Comparison of ENCODE assay signal across 28 cellular contexts in genomic region chr5:92496545-92496944, GRCh38.
"Had no signal": no experiment of that assay in that cellular context is flagged by ENCODE, and none has a peak within 500 bp of the region (broad histone marks: within the 10 kb centered on the region; RNA-seq: fewer than 3 reads in every experiment).

No MANE protein-coding gene starts in this region.

- H2AFZ ChIP-seq: hepatocyte had no signal

- H3K27ac ChIP-seq: colonic mucosa, coronary artery, dorsolateral prefrontal cortex, epithelial cell of prostate, esophagus muscularis mucosa, foreskin keratinocyte, gastrocnemius medialis, gastroesophageal sphincter, heart left ventricle, heart right ventricle, hepatocyte had no signal

- DNase-seq: colonic mucosa; cortex of kidney; dermis blood vessel endothelial cell; dorsolateral prefrontal cortex; effector CD4-positive, alpha-beta T cell; effector CD8-positive, alpha-beta T cell; effector memory CD4-positive, alpha-beta T cell; effector memory CD8-positive, alpha-beta T cell; endodermal cell; erythroblast; foreskin fibroblast; foreskin keratinocyte; foreskin melanocyte; gastrocnemius medialis; glutamatergic neuron; head of caudate nucleus; heart left ventricle; heart right ventricle had no signal

- FAIRE-seq: colon, endometrium, endothelial cell of umbilical vein, frontal cortex had no signal

- H3K36me3 ChIP-seq: colonic mucosa, esophagus muscularis mucosa, gastrocnemius medialis, gastroesophageal sphincter, heart left ventricle, heart right ventricle had no signal

- H3K79me2 ChIP-seq: hepatocyte had no signal

- H3K27me3 ChIP-seq: colonic mucosa, dorsolateral prefrontal cortex, esophagus muscularis mucosa, foreskin keratinocyte, gastrocnemius medialis, gastroesophageal sphincter, heart left ventricle, heart right ventricle, hepatocyte had no signal

- H3K4me1 ChIP-seq: colonic mucosa, esophagus muscularis mucosa, foreskin keratinocyte, gastrocnemius medialis, gastroesophageal sphincter, heart left ventricle, heart right ventricle had no signal

- H3K4me2 ChIP-seq: hepatocyte had no signal

- H3K9me3 ChIP-seq: colonic mucosa, esophagus muscularis mucosa, gastrocnemius medialis, gastroesophageal sphincter, heart left ventricle, heart right ventricle had no signal

- ATAC-seq: effector memory CD8-positive, alpha-beta T cell; esophagus mucosa; foreskin keratinocyte; gastrocnemius medialis; gastroesophageal sphincter; heart left ventricle; heart right ventricle had no signal

- H3K4me3 ChIP-seq: colonic mucosa, coronary artery, dorsolateral prefrontal cortex, esophagus muscularis mucosa, gastrocnemius medialis, gastroesophageal sphincter, heart left ventricle, heart right ventricle, hepatocyte had no signal
